7 cellular contexts compared by ENCODE assay signal in genomic region chr16:57519796-57520360, GRCh38. TPM values are rescaled to one million over a fixed set of nuclear protein-coding genes. Genes with fewer than 3 reads are reported as not detected.
DNase-seq lines count a peak whose midpoint lies in the region; TF ChIP-seq lines count a peak whose summit lies in the region.

No MANE protein-coding gene starts in this region.

- H3K27me3 Mint-ChIP-seq in H9 (ENCODE audit: low read depth) (peaks cover 19% of the 10 kb centered on the region), endothelial cell (ENCODE audit: unreplicated experiment) (peaks cover 14% of the 10 kb centered on the region)

- H3K14ac ChIP-seq in H9 (ENCODE audit: insufficient read depth, low read length): no peak overlapping the region

- H3K27ac ChIP-seq in H9 (ENCODE audit: insufficient read length, low read depth, low read length): no peak overlapping the region

- H3K4me3 Mint-ChIP-seq in H9 (no peak overlapping the region; a peak in 1 of 5 replicates), endothelial cell (ENCODE audit: unreplicated experiment) (peak overlapping the region; percentile 85)

- peaks cover 0 to 2% of the 10 kb centered on the region in 2 experiments; a peak in 1 of 5 replicates for H3K9me3 Mint-ChIP-seq in H9
- H3K9me3 Mint-ChIP-seq in endothelial cell (ENCODE audit: unreplicated experiment): no peaks in the 10 kb centered on the region

- H4K8ac ChIP-seq in H9 (replicated peaks; ENCODE audit: insufficient read length, low read depth, low read length): no peak overlapping the region

- H2BK5ac ChIP-seq in H9 (ENCODE audit: insufficient read length, low read length): no peak overlapping the region

- no peak overlapping the region for H2BK15ac ChIP-seq in H9 (ENCODE audit: low read depth, low read length)

- H3K23ac ChIP-seq in H9 (ENCODE audit: insufficient read length, low read depth, low read length): no peak overlapping the region

- no peaks in the 10 kb centered on the region for H3K9me3 ChIP-seq in H9 (ENCODE audit: control insufficient read depth, low read depth, low read length)

- H3T11ph ChIP-seq in H9 (ENCODE audit: low read length): no peak overlapping the region

- peak; percentile 98 for TF ChIP-seq CTCF in GM10248 (IDR thresholded peaks at IDR 0.05; ENCODE audit: control extremely low read depth, extremely low read depth, low read depth, missing control alignments)
- TF ChIP-seq CTCF in H9 (conservative IDR thresholded peaks at IDR 0.05): peak; percentile 99
- peak; percentile 92 for TF ChIP-seq CTCF in endothelial cell (IDR thresholded peaks at IDR 0.05; ENCODE audit: unreplicated experiment)

- no peaks in the 10 kb centered on the region for H3K4me1 ChIP-seq in H9 (ENCODE audit: insufficient read depth, low read length)

- no peak overlapping the region for H4K91ac ChIP-seq in H9 (ENCODE audit: insufficient read length, low read depth, low read length)

- H3K79me2 ChIP-seq in H9 (ENCODE audit: insufficient read depth, low read length): no peaks in the 10 kb centered on the region

- no peaks in the 10 kb centered on the region for H3K23me2 ChIP-seq in H9 (ENCODE audit: insufficient read length, low read depth, low read length, poor library complexity, severe bottlenecking)

- H3K27me3 ChIP-seq in H9 (ENCODE audit: insufficient read depth, low read length): no peaks in the 10 kb centered on the region

- H3K9ac ChIP-seq in H9 (ENCODE audit: extremely low read depth, insufficient read length, low read length): no peak overlapping the region

- no peak overlapping the region for H3K4ac ChIP-seq in H9 (ENCODE audit: low read depth, low read length)

- CTCF ChIA-PET in GM10248 (lab: Yijun Ruan, JAX): interaction anchor here (0.6 to 6.2 kb wide), 54 partner anchors 8 to 369 kb away, joined by 3 to 85 read pairs (median 4); partner anchors contain the start of genes ADGRG5, ARL2BP, CIAPIN1 and COQ9

- no peak overlapping the region for H4K5ac ChIP-seq in H9 (ENCODE audit: insufficient read length, low read depth, low read length)

- peaks cover 0 to 7% (median 2%) of the 10 kb centered on the region in 3 experiments; a peak in 3 of 7 replicates for H3K36me3 Mint-ChIP-seq in H9 (ENCODE audit: insufficient read depth in 1 of 3, low read depth in 3 of 3)
- H3K36me3 Mint-ChIP-seq in endothelial cell (ENCODE audit: low read depth, unreplicated experiment): peaks cover 20% of the 10 kb centered on the region

- H3K56ac ChIP-seq in H9 (ENCODE audit: insufficient read length, low read depth, low read length): no peak overlapping the region

- H2BK20ac ChIP-seq in H9 (ENCODE audit: low read depth, low read length, poor library complexity, severe bottlenecking): no peak overlapping the region

- no peak overlapping the region for H2AFZ ChIP-seq in H9 (ENCODE audit: low read length)

- no peak overlapping the region for H3K18ac ChIP-seq in H9 (ENCODE audit: insufficient read length, low read depth, low read length)

- no peak overlapping the region for H2BK12ac ChIP-seq in H9 (ENCODE audit: insufficient read length, low read depth, low read length)

- POLR2A ChIA-PET in GM10248 (lab: Yijun Ruan, JAX): interaction anchor here (0.6 kb wide), 1 partner anchor 10 kb away, joined by 4 read pairs; no protein-coding TSS in a partner anchor

- H3K27ac Mint-ChIP-seq in H9 (peak overlapping the region in 1 of 3 experiments; percentile 76; a peak in 1 of 7 replicates), endothelial cell (ENCODE audit: unreplicated experiment) (peak overlapping the region; percentile 38)

- H3K4me1 Mint-ChIP-seq in H9 (no peaks in the 10 kb centered on the region), endothelial cell (ENCODE audit: unreplicated experiment) (peaks cover 29% of the 10 kb centered on the region)

- peak; percentile 89 for DNase-seq in GM10248 (ENCODE audit: extremely low spot score)
- DNase-seq in H9: peak; percentile 82
- peak; percentile 58 for DNase-seq in NCI-H748 (lab: John Stamatoyannopoulos, UW; ENCODE audit: unreplicated experiment)
- peak; percentile 59 for DNase-seq in activated CD8-positive, alpha-beta memory T cell treated with anti-CD3 and anti-CD28 coated beads, Interleukin-2, amount 50 U/mL, for 1 hour (ENCODE audit: extremely low read depth)
- peak; percentile 90 for DNase-seq in endothelial cell (ENCODE audit: low spot score)
- peak; percentile 71 for DNase-seq in myocyte (ENCODE audit: low read depth)
- DNase-seq in stimulated activated CD8-positive, alpha-beta memory T cell treated with anti-CD3 and anti-CD28 coated beads, Interleukin-7, amount 100 ng/mL, for 24 hours (ENCODE audit: low read depth): peak; percentile 70

- no peaks in the 10 kb centered on the region for H4K20me1 ChIP-seq in H9 (ENCODE audit: control insufficient read depth, insufficient read depth, insufficient read length)

- no peak overlapping the region for H2AK5ac ChIP-seq in H9 (ENCODE audit: insufficient read length, low read length)

- no peak overlapping the region for H3K4me2 ChIP-seq in H9 (ENCODE audit: insufficient read depth, insufficient read length, low read length)

- no peaks in the 10 kb centered on the region for H3K79me1 ChIP-seq in H9 (ENCODE audit: insufficient read depth, low read depth, low read length, poor library complexity, severe bottlenecking)

- no peak overlapping the region for H2BK120ac ChIP-seq in H9 (ENCODE audit: low read depth, low read length, poor library complexity, severe bottlenecking)

- no CpG with 5 or more reads among the region's 10 CpGs for WGBS in H9 (ENCODE audit: extremely low coverage, insufficient read length, low lambda C conversion rate)

RNA-seq across cellular contexts. Expression of gene CCDC102A, which starts 16.5 kb away (rescaled TPM):
- 6.6 and 8.2 TPM in 2 replicates for total RNA-seq in H9 (2021)
- 14.6 TPM for total RNA-seq in endothelial cell (ENCODE audit: unreplicated experiment)
- 12.1 and 13.2 TPM in 2 replicates for total RNA-seq in myocyte
- polyA plus RNA-seq in myocyte (2012): 8.9 TPM

RNA-seq across cellular contexts. Expression of gene ADGRG5, which starts 22.6 kb away (rescaled TPM):
- total RNA-seq in H9 (2021) (11.7 and 12.1 TPM in 2 replicates), endothelial cell (ENCODE audit: unreplicated experiment) (0.28 TPM), myocyte (not detected in 2 replicates)
- 0.87 TPM for polyA plus RNA-seq in myocyte (2012)

RNA-seq across cellular contexts. Expression of gene DOK4, which starts 33.6 kb away (rescaled TPM):
- 13.1 and 13.2 TPM in 2 replicates for total RNA-seq in H9 (2021)
- total RNA-seq in endothelial cell (ENCODE audit: unreplicated experiment): 69.4 TPM
- total RNA-seq in myocyte: 10.2 and 11.7 TPM in 2 replicates
- 30.2 TPM for polyA plus RNA-seq in myocyte (2012)

RNA-seq across cellular contexts. Expression of gene POLR2C, which starts 57.4 kb away (rescaled TPM):
- total RNA-seq in H9 (2021) (85.6 and 86.0 TPM in 2 replicates), endothelial cell (ENCODE audit: unreplicated experiment) (52.1 TPM), myocyte (103 and 119 TPM in 2 replicates)
- 85.7 TPM for polyA plus RNA-seq in myocyte (2012)
